In genomic region chr2:20350753-20351554, GRCh38 we compare ENCODE assay signal across 1 cellular context.
TF ChIP-seq lines count a peak whose summit lies in the region.

Gene PUM2, minus strand, starts transcription at chr2:20350844. Its CDS starts 23,484 bp downstream, at chr2:20327360.

TF ChIP-seq in HepG2, 621 proteins besides CTCF, POLR2A, EP300 and RAD21 (continued from another document and continues in another):
- TF ChIP-seq ZNF512B (CRISPR knock-in tag; IDR thresholded peaks at IDR 0.05; ENCODE audit: borderline replicate concordance) = 0 out of 2 replicates have a peak, but pooled peaks have one; percentile 74
- TF ChIP-seq ZNF501 (CRISPR knock-in tag; IDR thresholded peaks at IDR 0.05) = peak; percentile 92
- TF ChIP-seq TCF7L2 (IDR thresholded peaks at IDR 0.05; ENCODE audit: low read depth, low read length) = no peak
- TF ChIP-seq DNMT1 (CRISPR knock-in tag; IDR thresholded peaks at IDR 0.05) = peak; percentile 15; the same call in 1 of the 2 replicates
- TF ChIP-seq ZEB1 (IDR thresholded peaks at IDR 0.05; ENCODE audit: insufficient replicate concordance, low read depth) = no peak
- peak; percentile 90 for TF ChIP-seq TEF (CRISPR knock-in tag; IDR thresholded peaks at IDR 0.05)
- no peak for TF ChIP-seq HHEX (CRISPR knock-in tag; IDR thresholded peaks at IDR 0.05)
- TF ChIP-seq FOXK1 (CRISPR knock-in tag; IDR thresholded peaks at IDR 0.05; ENCODE audit: borderline replicate concordance, low read depth) = 0 out of 2 replicates have a peak, but pooled peaks have one; percentile 77
- no peak for TF ChIP-seq GPBP1L1 (CRISPR knock-in tag; IDR thresholded peaks at IDR 0.05)
- 0 out of 2 replicates have a peak, but pooled peaks have one; percentile 22 for TF ChIP-seq DZIP1 (CRISPR knock-in tag; IDR thresholded peaks at IDR 0.05)
- TF ChIP-seq ZSCAN22 (CRISPR knock-in tag; IDR thresholded peaks at IDR 0.05) = peak; percentile 81
- TF ChIP-seq ZNF784 (CRISPR knock-in tag; IDR thresholded peaks at IDR 0.05; ENCODE audit: borderline replicate concordance) = peak; percentile 51; the same call in 1 of the 2 replicates
- TF ChIP-seq CBX5 (CRISPR knock-in tag; IDR thresholded peaks at IDR 0.05; ENCODE audit: borderline replicate concordance) = no peak
- TF ChIP-seq ATF4 (CRISPR knock-in tag; IDR thresholded peaks at IDR 0.05) = no peak; a peak in 1 of 4 replicates
- TF ChIP-seq TRAFD1 (CRISPR knock-in tag; IDR thresholded peaks at IDR 0.05; ENCODE audit: borderline replicate concordance) = no peak; the same call in 1 of the 2 replicates
- peak; percentile 84; the same call in 1 of the 2 replicates for TF ChIP-seq SNAPC4 (CRISPR knock-in tag; IDR thresholded peaks at IDR 0.05)
- peak; percentile 79 for TF ChIP-seq TBX3 (IDR thresholded peaks at IDR 0.05; ENCODE audit: borderline replicate concordance)
- no peak for TF ChIP-seq IKZF1 (IDR thresholded peaks at IDR 0.05)
- TF ChIP-seq TERF1 (CRISPR knock-in tag; IDR thresholded peaks at IDR 0.05) = peak; percentile 91; the same call in 1 of the 2 replicates
- TF ChIP-seq ZNF619 (CRISPR knock-in tag; IDR thresholded peaks at IDR 0.05) = peak; percentile 90
- TF ChIP-seq ELF3 (CRISPR knock-in tag; IDR thresholded peaks at IDR 0.05) = peak; percentile 79
- TF ChIP-seq ZNF772 (CRISPR knock-in tag; IDR thresholded peaks at IDR 0.05) = peak; percentile 97; the same call in 1 of the 2 replicates
- peak; percentile 90 for TF ChIP-seq ZNF276 (CRISPR knock-in tag; IDR thresholded peaks at IDR 0.05; ENCODE audit: low read depth)
- peak; percentile 59; the same call in 1 of the 2 replicates for TF ChIP-seq NR2F2 (IDR thresholded peaks at IDR 0.05; ENCODE audit: borderline replicate concordance, low read depth)
- TF ChIP-seq ZSCAN5A (CRISPR knock-in tag; IDR thresholded peaks at IDR 0.05; ENCODE audit: borderline replicate concordance) = no peak
- peak; percentile 77 for TF ChIP-seq GATAD1 (CRISPR knock-in tag; IDR thresholded peaks at IDR 0.05)
- TF ChIP-seq ZNF713 (CRISPR knock-in tag; IDR thresholded peaks at IDR 0.05) = peak; percentile 85; the same call in 1 of the 2 replicates
- peak; percentile 88 for TF ChIP-seq NR0B2 (CRISPR knock-in tag; IDR thresholded peaks at IDR 0.05)
